ENCODE assay signal across 10 cellular contexts in the genomic region with DNA sequence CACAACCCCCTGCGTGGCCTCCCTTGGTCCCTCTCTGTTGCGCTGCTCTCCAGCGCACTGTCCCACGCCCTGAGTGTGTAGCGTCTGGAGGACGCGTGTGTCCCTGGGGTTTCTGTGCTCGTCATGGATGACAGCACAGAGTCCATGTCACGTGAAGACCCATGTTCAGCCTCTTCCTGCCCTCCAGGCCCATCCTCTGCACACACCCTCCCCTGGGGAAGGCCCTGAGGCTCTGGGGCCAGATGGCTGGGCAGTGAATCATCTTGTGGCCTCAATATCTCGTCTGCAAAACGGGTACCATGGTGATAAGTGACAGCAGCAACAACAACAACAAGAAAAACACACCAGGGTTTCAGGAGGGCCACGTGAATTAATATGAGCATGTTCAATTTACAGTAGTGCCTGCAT.
A peak's percentile ranks its signal among the peaks of the same experiment; 100 is the strongest.
DNase-seq lines count a peak whose midpoint lies in the region; ATAC-seq and TF ChIP-seq lines count a peak whose summit lies in the region.
"Had no signal": no experiment of that assay in that cellular context is flagged by ENCODE, and none has a peak within 500 bp of the region (broad histone marks: within the 10 kb centered on the region; RNA-seq: fewer than 3 reads in every experiment).

No MANE protein-coding gene starts in this region.

- H3K4me1 ChIP-seq in BE2C (no peaks in the 10 kb centered on the region), right atrium auricular region (peaks cover 0 to 11% of the 10 kb centered on the region in 2 donors)

- peaks cover 6% of the 10 kb centered on the region for H3K4me1 Mint-ChIP-seq in activated T-cell treated with anti-CD3 and anti-CD28 coated beads, Interleukin-2, amount 50 U/mL, for 24 hours (ENCODE audit: low read depth)

- H3K27ac ChIP-seq in right atrium auricular region, result no peak overlapping the region

- H3K27me3 ChIP-seq in BE2C (peaks cover 34% of the 10 kb centered on the region), right atrium auricular region (no peaks in the 10 kb centered on the region)

- H3K4me3 ChIP-seq in BE2C (ENCODE audit: low read depth, low read length), result no peak overlapping the region
- no peak overlapping the region for H3K4me3 ChIP-seq in right atrium auricular region

- DNase-seq in BE2C, result peak; percentile 52
- DNase-seq in HCEC 1CT, result peak; percentile 21
- DNase-seq in SW480 (ENCODE audit: low spot score), result peak; percentile 54
- DNase-seq in right atrium auricular region (ENCODE audit: low spot score), result peak; percentile 55
- DNase-seq in DMS 273 (lab: John Stamatoyannopoulos, UW; ENCODE audit: unreplicated experiment), result no peak
- no peak for DNase-seq in NCI-H1930 (lab: John Stamatoyannopoulos, UW)
- DNase-seq in activated T-cell treated with anti-CD3 and anti-CD28 coated beads, Interleukin-2, amount 50 U/mL, for 24 hours, result no peak
- DNase-seq: activated gamma-delta T cell treated with Interleukin-2 at 50 U/mL for 16 hours; CD8-positive, alpha-beta T cell had no signal

- peaks cover 20% of the 10 kb centered on the region for H3K27me3 Mint-ChIP-seq in activated T-cell treated with anti-CD3 and anti-CD28 coated beads, Interleukin-2, amount 50 U/mL, for 24 hours

- H3K36me3 Mint-ChIP-seq in activated T-cell treated with anti-CD3 and anti-CD28 coated beads, Interleukin-2, amount 50 U/mL, for 24 hours (ENCODE audit: low read depth), result no peaks in the 10 kb centered on the region
- H3K36me3 Mint-ChIP-seq: CD8-positive, alpha-beta T cell had no signal

- H3K9me3 ChIP-seq in BE2C (no peaks in the 10 kb centered on the region), right atrium auricular region (no peaks in the 10 kb centered on the region)

- H3K36me3 ChIP-seq in BE2C (no peaks in the 10 kb centered on the region), right atrium auricular region (no peaks in the 10 kb centered on the region)

- no peak for TF ChIP-seq CTCF in BE2C (IDR thresholded peaks at IDR 0.05; ENCODE audit: low read depth, low read length)
- TF ChIP-seq CTCF in right atrium auricular region (IDR thresholded peaks at IDR 0.05), result no peak

- no peak for ATAC-seq in esophagus mucosa
- ATAC-seq: CD8-positive, alpha-beta T cell had no signal

- H3K9me3 Mint-ChIP-seq in activated T-cell treated with anti-CD3 and anti-CD28 coated beads, Interleukin-2, amount 50 U/mL, for 24 hours, result no peaks in the 10 kb centered on the region
- H3K9me3 Mint-ChIP-seq: CD8-positive, alpha-beta T cell had no signal

- no peak overlapping the region for H3K4me3 Mint-ChIP-seq in activated T-cell treated with anti-CD3 and anti-CD28 coated beads, Interleukin-2, amount 50 U/mL, for 24 hours
- H3K4me3 Mint-ChIP-seq: CD8-positive, alpha-beta T cell had no signal

- no peak overlapping the region for H3K27ac Mint-ChIP-seq in activated T-cell treated with anti-CD3 and anti-CD28 coated beads, Interleukin-2, amount 50 U/mL, for 24 hours
- H3K27ac Mint-ChIP-seq: CD8-positive, alpha-beta T cell had no signal

Comparison
In these comparisons a context has a peak if more than half of its experiments do, and no peak if none do; other contexts are left out.
1. DNase-seq: peak in BE2C (single experiment), HCEC 1CT (single experiment), SW480 (single experiment) and right atrium auricular region (single experiment); none in DMS 273 (single experiment), NCI-H1930 (0 of 2) and activated T-cell treated with anti-CD3 and anti-CD28 coated beads, Interleukin-2, amount 50 U/mL, for 24 hours (single experiment).